8 cellular contexts compared by ENCODE assay signal in the genomic region with DNA sequence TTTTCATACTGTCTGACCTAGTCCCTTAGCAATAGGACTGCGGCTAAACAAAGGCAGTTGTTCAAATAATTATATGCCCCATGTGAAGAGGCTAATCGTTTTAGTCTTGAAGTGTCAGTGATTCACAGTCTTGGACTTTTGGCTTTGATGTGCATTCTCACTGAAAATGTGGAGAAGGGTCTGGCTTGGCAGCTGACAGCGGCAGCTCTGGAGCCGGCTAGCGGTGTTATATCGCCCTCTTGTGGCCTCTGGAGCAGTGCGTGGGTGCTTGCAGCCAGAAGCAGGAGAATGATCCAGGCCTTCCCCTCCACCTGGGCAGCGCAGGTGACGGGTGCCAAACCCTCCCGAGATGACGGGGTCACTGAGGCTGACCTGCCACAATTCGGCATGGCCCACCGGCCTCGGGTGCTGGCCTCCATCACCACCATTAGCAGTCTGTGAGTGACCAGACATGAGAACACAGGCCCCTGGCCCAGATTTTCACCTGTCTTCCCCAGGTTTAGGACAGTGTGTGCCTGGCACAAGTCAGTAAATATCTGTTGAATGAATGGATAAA.
DNase-seq lines count a peak whose midpoint lies in the region; ATAC-seq and TF ChIP-seq lines count a peak whose summit lies in the region.

No MANE protein-coding gene starts in this region.

- peak; percentile 71 to 80 for ATAC-seq in left cardiac atrium
- ATAC-seq in HG03280 (IDR thresholded peaks at IDR 0.05; ENCODE audit: unreplicated experiment), result no peak

- no peak for TF ChIP-seq POLR2A in adrenal gland (IDR thresholded peaks at IDR 0.05)
- no peak for TF ChIP-seq POLR2A in vagina (IDR thresholded peaks at IDR 0.05)

- TF ChIP-seq CTCF in adrenal gland (IDR thresholded peaks at IDR 0.05) (peak; percentile 89 to 98 (median 94)), vagina (IDR thresholded peaks at IDR 0.05) (peak; percentile 70 to 90 (median 85))

- H3K9me3 ChIP-seq in adrenal gland (replicated peaks in 1 of 3) (no peaks in the 10 kb centered on the region), vagina (no peaks in the 10 kb centered on the region)

- H3K27ac ChIP-seq in adrenal gland (peak overlapping the region in 1 of 5 donors; percentile 14), vagina (no peak overlapping the region)

- H3K4me1 ChIP-seq in adrenal gland (replicated peaks in 1 of 2), result peaks cover 0 to 6% of the 10 kb centered on the region in 2 donors
- H3K4me1 ChIP-seq in vagina, result peaks cover 12% of the 10 kb centered on the region

- DNase-seq in GM04503 (ENCODE audit: low read depth), result peak; percentile 39
- DNase-seq in M059J (ENCODE audit: low read depth), result peak; percentile 75
- peak; percentile 61 for DNase-seq in SW480 (ENCODE audit: low spot score)
- peak; percentile 58 to 89 (median 72) for DNase-seq in adrenal gland
- peak; percentile 82 for DNase-seq in left cardiac atrium
- peak; percentile 72 for DNase-seq in putamen (ENCODE audit: low spot score)
- DNase-seq in vagina (ENCODE audit: extremely low spot score in 2 of 2), result no peak

- H3K36me3 ChIP-seq in adrenal gland (replicated peaks in 1 of 2) (no peaks in the 10 kb centered on the region), vagina (no peaks in the 10 kb centered on the region)

- 11 to 39% (median 19%) methylated on average over 2 to 14 of the region's 14 CpGs for WGBS in adrenal gland, 4 donors

- H3K27me3 ChIP-seq in adrenal gland (no peaks in the 10 kb centered on the region), vagina (no peaks in the 10 kb centered on the region)

- intact Hi-C loops in adrenal gland (cut with DNase I), result loop anchor here in 1 of 2 donors (2.0 kb wide), 1 partner anchor 123 kb away; no protein-coding TSS in a partner anchor
- intact Hi-C loops in left cardiac atrium (cut with DNase I), result loop anchor here (2.0 to 5.0 kb wide), 3 partner anchors 122 to 1247 kb away; no protein-coding TSS in a partner anchor
- intact Hi-C loops in vagina (cut with DNase I), result loop anchor here (5.0 to 10.0 kb wide), 2 partner anchors 95 to 1252 kb away; a partner anchor contains a TSS

- no peak overlapping the region for H3K4me3 ChIP-seq in adrenal gland
- H3K4me3 ChIP-seq in vagina, result no peak overlapping the region

Comparison
In these comparisons a context has a peak if more than half of its experiments do, and no peak if none do; other contexts are left out.
1. DNase-seq: peak in GM04503 (single experiment), M059J (single experiment), SW480 (single experiment), adrenal gland (7 of 7), left cardiac atrium (single experiment) and putamen (single experiment); none in vagina (0 of 2).